ENCODE assay signal across 18 cellular contexts in the genomic region with DNA sequence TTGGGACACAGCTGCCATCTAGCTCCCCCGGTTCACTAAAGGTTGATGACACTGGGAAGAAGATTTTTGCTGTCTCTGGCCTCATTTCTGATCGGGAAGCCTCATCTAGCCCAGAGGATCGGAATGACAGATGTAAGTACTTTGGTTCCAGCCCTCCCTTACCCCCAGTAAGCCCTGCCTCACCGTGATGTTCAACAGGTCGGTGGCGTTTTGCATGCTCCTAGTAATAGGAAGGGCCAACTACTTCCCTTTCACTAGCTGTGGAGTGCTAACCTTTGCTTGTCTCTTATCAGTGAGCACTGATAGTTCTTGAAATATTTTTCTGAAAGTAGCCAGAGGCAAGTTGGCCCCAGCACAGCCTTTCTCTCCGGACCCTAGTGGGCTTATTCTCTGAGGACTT.
"Had no signal": no experiment of that assay in that cellular context is flagged by ENCODE, and none has a peak within 500 bp of the region (broad histone marks: within the 10 kb centered on the region; RNA-seq: fewer than 3 reads in every experiment).

No MANE protein-coding gene starts in this region.

- H3K27ac Mint-ChIP-seq: naive thymus-derived CD4-positive, alpha-beta T cell had no signal

- DNase-seq: cortex of kidney; effector memory CD4-positive, alpha-beta T cell; head of caudate nucleus; naive thymus-derived CD4-positive, alpha-beta T cell; right cardiac atrium; small intestine; stimulated activated CD4-positive, alpha-beta T cell treated with anti-CD3 and anti-CD28 coated beads, Interleukin-12 subunit alpha, Interleukin-12 subunit beta, amount 100 ng/mL, for 4 hours; stimulated activated CD4-positive, alpha-beta T cell treated with anti-CD3 and anti-CD28 coated beads, Interleukin-2, amount 100 ng/mL, for 48 hours; stimulated activated naive CD8-positive, alpha-beta T cell treated with anti-CD3 and anti-CD28 coated beads, Interleukin-15, Interleukin-2, amounts not matched to agents 100 U/mL and 50 U/mL, for 24 hours; testis; upper lobe of right lung had no signal

- H3K4me3 Mint-ChIP-seq: naive thymus-derived CD4-positive, alpha-beta T cell had no signal

- H3K36me3 Mint-ChIP-seq: naive thymus-derived CD4-positive, alpha-beta T cell had no signal

- H3K27ac ChIP-seq: epithelial cell of prostate, esophagus muscularis mucosa, gastroesophageal sphincter, hepatocyte, neutrophil, testis, tibial nerve, upper lobe of right lung, vagina had no signal

- ATAC-seq: gastroesophageal sphincter; naive thymus-derived CD4-positive, alpha-beta T cell; right cardiac atrium; stimulated activated naive CD8-positive, alpha-beta T cell treated with anti-CD3 and anti-CD28 coated beads, Interleukin-15, Interleukin-2, amounts not matched to agents 100 U/mL and 50 U/mL, for 24 hours; upper lobe of right lung had no signal
